Comparison of ENCODE assay signal across 1 cellular context in genomic region chr6:167957626-167958025, GRCh38.
TF ChIP-seq lines count a peak whose summit lies in the region.

No MANE protein-coding gene starts in this region.

TF ChIP-seq in HepG2, 621 proteins besides CTCF, POLR2A, EP300 and RAD21:
- no peak for TF ChIP-seq HNRNPH1 (optimal IDR thresholded peaks at IDR 0.05; ENCODE audit: low read depth, low read length)
- TF ChIP-seq MLX (CRISPR knock-in tag; IDR thresholded peaks at IDR 0.05), result no peak
- TF ChIP-seq NFIC (IDR thresholded peaks at IDR 0.05; ENCODE audit: low read length), result no peak
- peak; percentile 11; the same call in 1 of the 2 replicates for TF ChIP-seq ZNF501 (CRISPR knock-in tag; IDR thresholded peaks at IDR 0.05)
- TF ChIP-seq PHF21A (CRISPR knock-in tag; IDR thresholded peaks at IDR 0.05), result 0 out of 2 replicates have a peak, but pooled peaks have one; percentile 9
- TF ChIP-seq PHF20 (CRISPR knock-in tag; IDR thresholded peaks at IDR 0.05), result 0 out of 2 replicates have a peak, but pooled peaks have one; percentile 15
- TF ChIP-seq ZFP36L2 (CRISPR knock-in tag; IDR thresholded peaks at IDR 0.05), result no peak
- TF ChIP-seq TOPORS (CRISPR knock-in tag; IDR thresholded peaks at IDR 0.05), result no peak
- no peak for TF ChIP-seq UBTF (CRISPR knock-in tag; IDR thresholded peaks at IDR 0.05)
- no peak for TF ChIP-seq ZNF781 (CRISPR knock-in tag; IDR thresholded peaks at IDR 0.05; ENCODE audit: borderline replicate concordance, not compliant biosample characterization)
- no peak for TF ChIP-seq KLF9 (CRISPR knock-in tag; IDR thresholded peaks at IDR 0.05; ENCODE audit: low read depth)
- no peak for TF ChIP-seq ZNF780A (CRISPR knock-in tag; IDR thresholded peaks at IDR 0.05)
- TF ChIP-seq ZNF574 (CRISPR knock-in tag; IDR thresholded peaks at IDR 0.05), result peak; percentile 3; the same call in 1 of the 2 replicates
